21 cellular contexts compared by ENCODE assay signal in genomic region chr15:34682673-34683072, GRCh38.
DNase-seq lines count a peak whose midpoint lies in the region; ATAC-seq, FAIRE-seq and TF ChIP-seq lines count a peak whose summit lies in the region.
"Had no signal": no experiment of that assay in that cellular context is flagged by ENCODE, and none has a peak within 500 bp of the region (broad histone marks: within the 10 kb centered on the region; RNA-seq: fewer than 3 reads in every experiment).

No MANE protein-coding gene starts in this region.

- in situ Hi-C loops in ACHN (cut with HindIII; ENCODE audit: low pct_ligation_motif_present, low pct_unique_long_range_greater_than_20kb, low sequenced_read_pairs): no loop called here

- peaks cover 3% of the 10 kb centered on the region for H3K27me3 ChIP-seq in foreskin keratinocyte

- TF ChIP-seq CTCF in foreskin keratinocyte (conservative IDR thresholded peaks at IDR 0.05): no peak

- FAIRE-seq in HTR-8/SVneo (lab: Jason Lieb, UNC): no peak
- FAIRE-seq: G401.6, GM12878 had no signal

- ATAC-seq in foreskin keratinocyte (peak; percentile 98), GM21786 (IDR thresholded peaks at IDR 0.05; ENCODE audit: unreplicated experiment) (no peak), GM21528 (IDR thresholded peaks at IDR 0.05; ENCODE audit: low FRiP score, unreplicated experiment) (no peak), HG03442 (IDR thresholded peaks at IDR 0.05; ENCODE audit: unreplicated experiment) (no peak)
- ATAC-seq: activated T-cell treated with anti-CD3 and anti-CD28 coated beads, Interleukin-2, amount 50 U/mL, for 4 hours; GM12878; GM23338; psoas muscle had no signal

- no peak overlapping the region for H3K27ac ChIP-seq in foreskin keratinocyte
- H3K27ac ChIP-seq in caudate nucleus (ENCODE audit: low read depth, low read length): no peak overlapping the region
- H3K27ac ChIP-seq: psoas muscle, VCaP had no signal

- H3K4me1 ChIP-seq in foreskin keratinocyte: peaks cover 9% of the 10 kb centered on the region
- H3K4me1 ChIP-seq: psoas muscle had no signal

- DNase-seq in ACHN: peak; percentile 28
- DNase-seq in HTR-8/SVneo (ENCODE audit: insufficient read length, low spot score): peak; percentile 12
- peak; percentile 34 for DNase-seq in astrocyte of the hippocampus (ENCODE audit: low read depth, low spot score)
- peak; percentile 84 to 94 for DNase-seq in foreskin keratinocyte
- no peak for DNase-seq in caudate nucleus (lab: John Stamatoyannopoulos, UW)
- DNase-seq: activated CD4-positive, alpha-beta memory T cell treated with anti-CD3 and anti-CD28 coated beads, Interleukin-2, amount 10 ng/mL, durations not matched to agents 7 days and 5 days; activated naive CD8-positive, alpha-beta T cell treated with anti-CD3 and anti-CD28 coated beads, Interleukin-2, amount 10 ng/mL, durations not matched to agents 7 days and 5 days; activated T-cell treated with anti-CD3 and anti-CD28 coated beads, Interleukin-2, amount 50 U/mL, for 4 hours; COR-L47; endodermal cell; mesendoderm; NCI-H187 treated with DMSO at 0.1 percent for 48 hours; NCI-H524 treated with DMSO at 0.1 percent for 48 hours; psoas muscle had no signal

Comparison
In these comparisons a context has a peak if more than half of its experiments do, and no peak if none do; other contexts are left out.
1. DNase-seq: peak in ACHN (single experiment), HTR-8/SVneo (single experiment), astrocyte of the hippocampus (single experiment) and foreskin keratinocyte (2 of 2); none in caudate nucleus (0 of 61).